In the genomic region with DNA sequence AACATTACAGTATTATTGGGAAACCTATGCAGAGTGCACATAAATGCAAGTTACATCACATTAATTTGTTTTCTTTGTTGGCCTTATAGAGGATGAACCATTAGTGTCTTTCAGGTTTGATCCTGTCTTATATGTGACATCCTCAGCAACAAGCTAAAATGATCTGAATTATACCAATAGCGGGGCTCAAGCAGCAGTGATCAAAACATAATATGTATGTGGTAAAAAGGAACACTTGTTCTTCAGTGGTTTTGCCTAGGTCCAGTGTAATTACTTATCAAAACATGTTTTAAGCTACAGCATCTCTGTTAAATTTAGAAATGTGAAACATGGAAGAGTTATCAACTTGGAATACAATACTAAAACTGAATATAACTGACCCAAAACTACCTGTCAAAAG, we compare ENCODE assay signal across 19 cellular contexts. TPM values are rescaled to one million over a fixed set of nuclear protein-coding genes. Genes with fewer than 3 reads are reported as not detected.
DNase-seq lines count a peak whose midpoint lies in the region; ATAC-seq, FAIRE-seq and TF ChIP-seq lines count a peak whose summit lies in the region.
"Had no signal": no experiment of that assay in that cellular context is flagged by ENCODE, and none has a peak within 500 bp of the region (broad histone marks: within the 10 kb centered on the region; RNA-seq: fewer than 3 reads in every experiment).

No MANE protein-coding gene starts in this region.

- no peak overlapping the region for H3K4me3 Mint-ChIP-seq in activated CD4-positive, alpha-beta T cell treated with anti-CD3 and anti-CD28 coated beads for 36 hours
- no peak overlapping the region for H3K4me3 Mint-ChIP-seq in activated CD4-positive, alpha-beta T cell treated with anti-CD3 and anti-CD28 coated beads, Interleukin-2, amount 10 ng/mL, durations not matched to agents 7 days and 5 days
- H3K4me3 Mint-ChIP-seq in stimulated activated naive CD8-positive, alpha-beta T cell treated with anti-CD3 and anti-CD28 coated beads, Interleukin-15, Interleukin-2, amounts not matched to agents 100 ng/mL and 50 ng/mL, for 24 hours = no peak overlapping the region
- no peak overlapping the region for H3K4me3 Mint-ChIP-seq in astrocyte (ENCODE audit: unreplicated experiment)

- no peak overlapping the region for H3K9ac ChIP-seq in astrocyte (ENCODE audit: low read length)
- H3K9ac ChIP-seq in kidney (ENCODE audit: low read length in 2 of 2) = no peak overlapping the region
- H3K9ac ChIP-seq: BLaER1 had no signal

- no peaks in the 10 kb centered on the region for H3K27me3 Mint-ChIP-seq in activated CD4-positive, alpha-beta T cell treated with anti-CD3 and anti-CD28 coated beads for 36 hours
- H3K27me3 Mint-ChIP-seq in activated CD4-positive, alpha-beta T cell treated with anti-CD3 and anti-CD28 coated beads, Interleukin-2, amount 10 ng/mL, durations not matched to agents 7 days and 5 days = no peaks in the 10 kb centered on the region
- H3K27me3 Mint-ChIP-seq in stimulated activated naive CD8-positive, alpha-beta T cell treated with anti-CD3 and anti-CD28 coated beads, Interleukin-15, Interleukin-2, amounts not matched to agents 100 ng/mL and 50 ng/mL, for 24 hours = no peaks in the 10 kb centered on the region
- no peaks in the 10 kb centered on the region for H3K27me3 Mint-ChIP-seq in astrocyte (ENCODE audit: low read depth, unreplicated experiment)

- H3K4me3 ChIP-seq in astrocyte (ENCODE audit: insufficient read depth, low read depth, low read length) = no peak overlapping the region
- H3K4me3 ChIP-seq in kidney (ENCODE audit: low read length in 2 of 2) = no peak overlapping the region
- H3K4me3 ChIP-seq: BLaER1, K562 had no signal

- H4K20me1 ChIP-seq in astrocyte (ENCODE audit: insufficient read depth, low read length) = no peaks in the 10 kb centered on the region

- H3K9me3 ChIP-seq in astrocyte (ENCODE audit: insufficient read depth, low read depth, low read length) (no peaks in the 10 kb centered on the region), kidney (ENCODE audit: control insufficient read depth in 1 of 2, low read length in 2 of 2) (no peaks in the 10 kb centered on the region)
- H3K9me3 ChIP-seq: BLaER1 had no signal

- H3K27ac Mint-ChIP-seq in activated CD4-positive, alpha-beta T cell treated with anti-CD3 and anti-CD28 coated beads for 36 hours = peak overlapping the region; percentile 58
- no peak overlapping the region for H3K27ac Mint-ChIP-seq in activated CD4-positive, alpha-beta T cell treated with anti-CD3 and anti-CD28 coated beads, Interleukin-2, amount 10 ng/mL, durations not matched to agents 7 days and 5 days
- H3K27ac Mint-ChIP-seq in stimulated activated naive CD8-positive, alpha-beta T cell treated with anti-CD3 and anti-CD28 coated beads, Interleukin-15, Interleukin-2, amounts not matched to agents 100 ng/mL and 50 ng/mL, for 24 hours = peak overlapping the region; percentile 48
- H3K27ac Mint-ChIP-seq in astrocyte (ENCODE audit: unreplicated experiment) = no peak overlapping the region

- H2AFZ ChIP-seq in astrocyte (ENCODE audit: low read depth, low read length) = no peak overlapping the region

- ATAC-seq in activated CD4-positive, alpha-beta T cell treated with anti-CD3 and anti-CD28 coated beads for 36 hours = no peak
- ATAC-seq in stimulated activated naive CD8-positive, alpha-beta T cell treated with anti-CD3 and anti-CD28 coated beads, Interleukin-15, Interleukin-2, amounts not matched to agents 100 U/mL and 50 U/mL, for 24 hours = no peak

- POLR2A ChIA-PET in activated CD4-positive, alpha-beta T cell treated with anti-CD3 and anti-CD28 coated beads for 36 hours (lab: Charles Lee) = interaction anchor here (0.8 kb wide), 1 partner anchor 69 kb away, joined by 4 read pairs; no protein-coding TSS in a partner anchor
- POLR2A ChIA-PET in activated CD4-positive, alpha-beta T cell treated with anti-CD3 and anti-CD28 coated beads, Interleukin-2, amount 10 ng/mL, durations not matched to agents 7 days and 5 days (lab: Charles Lee) = no interaction called here

- FAIRE-seq in astrocyte (lab: Jason Lieb, UNC) (peak; percentile 67), kidney (lab: Jason Lieb, UNC) (no peak)
- FAIRE-seq: HTR-8/SVneo, K562 had no signal

- TF ChIP-seq CTCF in astrocyte (IDR thresholded peaks at IDR 0.05; ENCODE audit: insufficient read depth, low read depth, low read length) (no peak), kidney (IDR thresholded peaks at IDR 0.05; ENCODE audit: borderline replicate concordance, extremely low read depth, insufficient read depth) (no peak)

- H3K4me1 Mint-ChIP-seq in activated CD4-positive, alpha-beta T cell treated with anti-CD3 and anti-CD28 coated beads for 36 hours = peaks cover 2% of the 10 kb centered on the region
- peaks cover 4% of the 10 kb centered on the region for H3K4me1 Mint-ChIP-seq in activated CD4-positive, alpha-beta T cell treated with anti-CD3 and anti-CD28 coated beads, Interleukin-2, amount 10 ng/mL, durations not matched to agents 7 days and 5 days
- H3K4me1 Mint-ChIP-seq in stimulated activated naive CD8-positive, alpha-beta T cell treated with anti-CD3 and anti-CD28 coated beads, Interleukin-15, Interleukin-2, amounts not matched to agents 100 ng/mL and 50 ng/mL, for 24 hours (ENCODE audit: low read depth) = peaks cover 5% of the 10 kb centered on the region
- H3K4me1 Mint-ChIP-seq in astrocyte (ENCODE audit: low read depth, unreplicated experiment) = no peaks in the 10 kb centered on the region

- no peaks in the 10 kb centered on the region for H3K79me2 ChIP-seq in astrocyte (ENCODE audit: insufficient read depth, low read length)

- H3K4me2 ChIP-seq in astrocyte (ENCODE audit: low read length) = no peak overlapping the region
- H3K4me2 ChIP-seq: BLaER1 had no signal

- CTCF ChIA-PET in activated CD4-positive, alpha-beta T cell treated with anti-CD3 and anti-CD28 coated beads for 36 hours (lab: Charles Lee) = interaction anchor here (0.7 to 1.9 kb wide), 2 partner anchors 9 to 14 kb away, joined by 3 read pairs; partner anchors contain the start of gene TAF9B
- CTCF ChIA-PET in activated CD4-positive, alpha-beta T cell treated with anti-CD3 and anti-CD28 coated beads, Interleukin-2, amount 10 ng/mL, durations not matched to agents 7 days and 5 days (lab: Charles Lee) = interaction anchor here (0.7 kb wide), 1 partner anchor 36 kb away, joined by 3 read pairs; no protein-coding TSS in a partner anchor

- no peak for DNase-seq in activated CD4-positive, alpha-beta T cell treated with anti-CD3 and anti-CD28 coated beads for 36 hours
- no peak for DNase-seq in activated CD4-positive, alpha-beta T cell treated with anti-CD3 and anti-CD28 coated beads, Interleukin-2, amount 10 ng/mL, durations not matched to agents 7 days and 5 days
- no peak for DNase-seq in stimulated activated naive CD8-positive, alpha-beta T cell treated with anti-CD3 and anti-CD28 coated beads, Interleukin-15, Interleukin-2, amounts not matched to agents 100 U/mL and 50 U/mL, for 24 hours
- DNase-seq in astrocyte (ENCODE audit: low read depth) = no peak
- DNase-seq in kidney = no peak
- no peak for DNase-seq in NCI-H1105 treated with DMSO at 0.1 percent for 48 hours (lab: John Stamatoyannopoulos, UW)
- no peak for DNase-seq in retina
- DNase-seq: 8988T; DMS 273 treated with DMSO at 0.1 percent for 48 hours; GOT3; NCI-H1092; NCI-H1694 treated with DMSO at 0.1 percent for 48 hours; NCI-H345; NCI-H526 treated with DMSO at 0.1 percent for 48 hours; NK-92 treated with Interleukin-12 subunit alpha and Interleukin-12 subunit beta, amount 100 ng/mL, for 24 hours had no signal

- no peaks in the 10 kb centered on the region for H3K4me1 ChIP-seq in astrocyte (ENCODE audit: insufficient read depth, low read length)
- H3K4me1 ChIP-seq in kidney (ENCODE audit: control insufficient read depth in 1 of 2, insufficient read depth in 1 of 2, low read depth in 1 of 2, low read length in 2 of 2) = no peaks in the 10 kb centered on the region
- H3K4me1 ChIP-seq: BLaER1 had no signal

- peaks cover 46% of the 10 kb centered on the region for H3K36me3 Mint-ChIP-seq in activated CD4-positive, alpha-beta T cell treated with anti-CD3 and anti-CD28 coated beads for 36 hours (ENCODE audit: low read depth)
- peaks cover 30% of the 10 kb centered on the region for H3K36me3 Mint-ChIP-seq in activated CD4-positive, alpha-beta T cell treated with anti-CD3 and anti-CD28 coated beads, Interleukin-2, amount 10 ng/mL, durations not matched to agents 7 days and 5 days (ENCODE audit: low read depth)
- peaks cover 47% of the 10 kb centered on the region for H3K36me3 Mint-ChIP-seq in stimulated activated naive CD8-positive, alpha-beta T cell treated with anti-CD3 and anti-CD28 coated beads, Interleukin-15, Interleukin-2, amounts not matched to agents 100 ng/mL and 50 ng/mL, for 24 hours (ENCODE audit: low read depth)
- H3K36me3 Mint-ChIP-seq in astrocyte (ENCODE audit: low read depth, unreplicated experiment) = no peaks in the 10 kb centered on the region

- H3K27me3 ChIP-seq in astrocyte (ENCODE audit: insufficient read depth, low read length) = no peaks in the 10 kb centered on the region

- no peak overlapping the region for H3K27ac ChIP-seq in astrocyte (ENCODE audit: low read depth, low read length)
- no peak overlapping the region for H3K27ac ChIP-seq in kidney (ENCODE audit: low read depth in 2 of 2, low read length in 2 of 2)
- H3K27ac ChIP-seq: BLaER1 had no signal

- no peaks in the 10 kb centered on the region for H3K9me3 Mint-ChIP-seq in activated CD4-positive, alpha-beta T cell treated with anti-CD3 and anti-CD28 coated beads for 36 hours (ENCODE audit: low read depth)
- no peaks in the 10 kb centered on the region for H3K9me3 Mint-ChIP-seq in activated CD4-positive, alpha-beta T cell treated with anti-CD3 and anti-CD28 coated beads, Interleukin-2, amount 10 ng/mL, durations not matched to agents 7 days and 5 days
- no peaks in the 10 kb centered on the region for H3K9me3 Mint-ChIP-seq in stimulated activated naive CD8-positive, alpha-beta T cell treated with anti-CD3 and anti-CD28 coated beads, Interleukin-15, Interleukin-2, amounts not matched to agents 100 ng/mL and 50 ng/mL, for 24 hours
- no peaks in the 10 kb centered on the region for H3K9me3 Mint-ChIP-seq in astrocyte (ENCODE audit: unreplicated experiment)

- intact Hi-C loops in activated CD4-positive, alpha-beta T cell treated with anti-CD3 and anti-CD28 coated beads for 36 hours (cut with DNase I, micrococcal nuclease) = loop anchor here in 1 of 2 experiments (5.0 to 10.0 kb wide), 3 partner anchors 192 to 1134 kb away; no protein-coding TSS in a partner anchor
- intact Hi-C loops in kidney (cut with DNase I) = no loop called here

- H3K36me3 ChIP-seq in astrocyte (ENCODE audit: insufficient read depth, low read length) (peaks cover 35% of the 10 kb centered on the region), kidney (ENCODE audit: control insufficient read depth in 1 of 2, insufficient read depth in 2 of 2, low read length in 2 of 2) (peaks cover 2 to 16% of the 10 kb centered on the region in 2 donors)

RNA-seq across cellular contexts. Expression of gene TAF9B, which starts 9.1 kb away (rescaled TPM):
- 10 to 100 TPM; 17.6 to 18.3 TPM for total RNA-seq in activated CD4-positive, alpha-beta T cell treated with anti-CD3 and anti-CD28 coated beads for 36 hours
- 10 to 100 TPM; 24.0 to 25.6 TPM for total RNA-seq in activated CD4-positive, alpha-beta T cell treated with anti-CD3 and anti-CD28 coated beads, Interleukin-2, amount 10 ng/mL, durations not matched to agents 7 days and 5 days
- total RNA-seq in astrocyte (7.3 and 9.3 TPM in 2 replicates), kidney (23.3 TPM)
- polyA plus RNA-seq in kidney (ENCODE audit: insufficient read depth, low read depth, low replicate concordance) = 14.0 TPM

RNA-seq across cellular contexts. Expression of gene PGK1, which starts 26.3 kb away (rescaled TPM):
- 1,000 to 10,000 TPM; 1,263 to 1,446 TPM for total RNA-seq in activated CD4-positive, alpha-beta T cell treated with anti-CD3 and anti-CD28 coated beads for 36 hours
- 100 to 1,000 TPM; 682 to 705 TPM for total RNA-seq in activated CD4-positive, alpha-beta T cell treated with anti-CD3 and anti-CD28 coated beads, Interleukin-2, amount 10 ng/mL, durations not matched to agents 7 days and 5 days
- total RNA-seq in astrocyte (606 and 665 TPM in 2 replicates), kidney (356 TPM)
- polyA plus RNA-seq in kidney (ENCODE audit: insufficient read depth, low read depth, low replicate concordance) = 471 TPM

Comparison
In these comparisons a context has a peak if more than half of its experiments do, and no peak if none do; other contexts are left out.
1. H3K27ac Mint-ChIP-seq: peak in activated CD4-positive, alpha-beta T cell treated with anti-CD3 and anti-CD28 coated beads for 36 hours (single experiment) and stimulated activated naive CD8-positive, alpha-beta T cell treated with anti-CD3 and anti-CD28 coated beads, Interleukin-15, Interleukin-2, amounts not matched to agents 100 ng/mL and 50 ng/mL, for 24 hours (single experiment); none in activated CD4-positive, alpha-beta T cell treated with anti-CD3 and anti-CD28 coated beads, Interleukin-2, amount 10 ng/mL, durations not matched to agents 7 days and 5 days (single experiment) and astrocyte (single experiment).